ENCODE assay signal across 8 cellular contexts in the genomic region with DNA sequence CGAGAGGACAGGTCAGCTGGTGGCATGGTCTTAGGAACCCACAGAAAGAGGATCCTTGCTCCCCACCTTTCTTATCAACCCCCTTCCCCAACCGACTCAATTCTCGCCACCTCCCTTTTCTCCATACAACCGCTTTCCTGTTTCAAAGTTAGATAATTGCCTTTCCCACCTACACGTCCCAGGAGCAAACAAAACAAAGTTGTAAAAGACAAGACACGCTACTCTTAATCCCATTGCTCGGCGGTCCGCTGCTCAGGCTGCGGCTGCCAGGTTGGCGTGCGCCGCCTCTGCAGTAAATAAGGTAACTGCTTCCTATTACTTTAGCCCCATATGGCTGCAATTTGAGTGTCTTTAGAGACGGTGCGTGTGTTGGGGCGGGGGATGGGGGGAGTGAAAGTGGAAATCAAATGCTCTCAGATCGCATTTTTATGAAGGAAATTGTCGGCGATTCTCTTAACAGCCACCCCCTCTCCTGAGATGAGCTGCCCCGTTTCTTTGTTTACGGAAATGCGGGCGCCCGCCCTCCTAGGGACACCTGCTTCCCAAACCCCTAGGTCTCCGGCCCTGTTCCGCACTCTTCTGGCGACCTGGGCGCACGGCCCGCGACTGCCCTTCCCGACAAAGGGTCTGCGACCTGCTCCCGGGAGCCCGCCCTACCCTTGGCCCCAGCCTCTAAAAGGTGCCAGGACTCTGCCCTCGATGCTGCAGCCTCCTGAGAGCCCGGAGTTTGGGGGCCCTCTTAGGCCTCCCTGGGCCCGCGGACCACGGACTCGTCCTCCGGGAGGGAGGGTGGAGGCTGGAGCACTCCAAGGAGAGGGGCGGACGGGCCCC. TPM values are rescaled to one million over a fixed set of nuclear protein-coding genes. Genes with fewer than 3 reads are reported as not detected.
A peak's percentile ranks its signal among the peaks of the same experiment; 100 is the strongest.
DNase-seq lines count a peak whose midpoint lies in the region; ATAC-seq, FAIRE-seq and TF ChIP-seq lines count a peak whose summit lies in the region.

No MANE protein-coding gene starts in this region.

- H3K9me3 Mint-ChIP-seq in brain (peaks cover 0 to 9% (median 7%) of the 10 kb centered on the region in 5 experiments), neural progenitor cell (peaks cover 8% of the 10 kb centered on the region)

- H3K9ac ChIP-seq in neural progenitor cell, result no peak overlapping the region

- no peaks in the 10 kb centered on the region for H3K9me3 ChIP-seq in neural progenitor cell (ENCODE audit: low read depth)

- peak; percentile 76 for FAIRE-seq in GM19239 (lab: Jason Lieb, UNC)

- TF ChIP-seq CTCF in AG10803 (conservative IDR thresholded peaks at IDR 0.05; ENCODE audit: low read length) (no peak), brain (conservative IDR thresholded peaks at IDR 0.05) (no peak), neural progenitor cell (IDR thresholded peaks at IDR 0.05) (no peak)

- H3F3A ChIP-seq in neural progenitor cell (ENCODE audit: low read depth), result peaks cover 75% of the 10 kb centered on the region

- peaks cover 92% of the 10 kb centered on the region for H3K27me3 ChIP-seq in neural progenitor cell

- peaks cover 47% of the 10 kb centered on the region for H3K4me1 ChIP-seq in neural progenitor cell

- H4K20me1 ChIP-seq in neural progenitor cell (ENCODE audit: low read depth), result peaks cover 73% of the 10 kb centered on the region

- H3K27me3 Mint-ChIP-seq in brain, result peaks cover 87% of the 10 kb centered on the region
- peaks cover 67% of the 10 kb centered on the region for H3K27me3 Mint-ChIP-seq in neural progenitor cell (ENCODE audit: insufficient read depth, low read depth)

- peaks cover 7% of the 10 kb centered on the region for H3K79me2 ChIP-seq in neural progenitor cell (ENCODE audit: low read depth)

- peak; percentile 48 for DNase-seq in AG10803 (ENCODE audit: low read depth)
- DNase-seq in GM19239 (ENCODE audit: insufficient read length, low spot score), result no peak
- peak; percentile 73 for DNase-seq in NCI-H82 treated with DMSO at 0.1 percent for 48 hours (lab: John Stamatoyannopoulos, UW; ENCODE audit: unreplicated experiment)
- DNase-seq in neural progenitor cell (ENCODE audit: low spot score), result peak; percentile 84
- no peak for DNase-seq in dedifferentiated amniotic fluid mesenchymal stem cell (ENCODE audit: extremely low spot score)
- no peak for DNase-seq in activated gamma-delta T cell (lab: John Stamatoyannopoulos, UW)

- ATAC-seq in GM21360 (IDR thresholded peaks at IDR 0.05; ENCODE audit: unreplicated experiment), result no peak

- H3K4me1 Mint-ChIP-seq in brain (peaks cover 59% of the 10 kb centered on the region), neural progenitor cell (peaks cover 52% of the 10 kb centered on the region)

- peaks cover 4% of the 10 kb centered on the region for H3K36me3 Mint-ChIP-seq in brain
- H3K36me3 Mint-ChIP-seq in neural progenitor cell, result no peaks in the 10 kb centered on the region

- peak overlapping the region; percentile 58 for H3K4me2 ChIP-seq in neural progenitor cell

- peak overlapping the region in 4 of 5 experiments; percentile 64 to 90 (median 82) for H3K27ac Mint-ChIP-seq in brain
- no peak overlapping the region for H3K27ac Mint-ChIP-seq in neural progenitor cell

- H3K27ac ChIP-seq in neural progenitor cell, result no peak overlapping the region

- no peaks in the 10 kb centered on the region for H3K36me3 ChIP-seq in neural progenitor cell

- H2AFZ ChIP-seq in neural progenitor cell (replicated peaks), result no peak overlapping the region

- peak overlapping the region; percentile 77 to 94 (median 81) for H3K4me3 Mint-ChIP-seq in brain
- H3K4me3 Mint-ChIP-seq in neural progenitor cell, result peak overlapping the region; percentile 68

- no peak overlapping the region for H3K4me3 ChIP-seq in AG10803 (ENCODE audit: low read length)
- peak overlapping the region; percentile 31 for H3K4me3 ChIP-seq in neural progenitor cell

RNA-seq across cellular contexts. Expression of a gene that starts 3.7 kb away (rescaled TPM):
- polyA plus RNA-seq in brain (ENCODE audit: insufficient read depth, low read depth, low replicate concordance), result 9.4 TPM
- total RNA-seq in neural progenitor cell (ENCODE audit: low replicate concordance), result 2.8 and 15.2 TPM in 2 replicates

RNA-seq across cellular contexts. Expression of a gene that starts 22.6 kb away (rescaled TPM):
- 36.4 TPM for polyA plus RNA-seq in brain (ENCODE audit: insufficient read depth, low read depth, low replicate concordance)
- total RNA-seq in neural progenitor cell (ENCODE audit: low replicate concordance), result 53.5 and 155 TPM in 2 replicates

RNA-seq across cellular contexts. Expression of a gene that starts 38.7 kb away (rescaled TPM):
- 30.6 TPM for polyA plus RNA-seq in brain (ENCODE audit: insufficient read depth, low read depth, low replicate concordance)
- total RNA-seq in neural progenitor cell (ENCODE audit: low replicate concordance), result 2.7 and 5.6 TPM in 2 replicates

Comparison
In these comparisons a context has a peak if more than half of its experiments do, and no peak if none do; other contexts are left out.
1. DNase-seq: peak in AG10803 (single experiment), NCI-H82 treated with DMSO at 0.1 percent for 48 hours (single experiment) and neural progenitor cell (single experiment); none in GM19239 (single experiment), dedifferentiated amniotic fluid mesenchymal stem cell (single experiment) and activated gamma-delta T cell (single experiment).